ENCODE assay signal across 33 cellular contexts in the genomic region with DNA sequence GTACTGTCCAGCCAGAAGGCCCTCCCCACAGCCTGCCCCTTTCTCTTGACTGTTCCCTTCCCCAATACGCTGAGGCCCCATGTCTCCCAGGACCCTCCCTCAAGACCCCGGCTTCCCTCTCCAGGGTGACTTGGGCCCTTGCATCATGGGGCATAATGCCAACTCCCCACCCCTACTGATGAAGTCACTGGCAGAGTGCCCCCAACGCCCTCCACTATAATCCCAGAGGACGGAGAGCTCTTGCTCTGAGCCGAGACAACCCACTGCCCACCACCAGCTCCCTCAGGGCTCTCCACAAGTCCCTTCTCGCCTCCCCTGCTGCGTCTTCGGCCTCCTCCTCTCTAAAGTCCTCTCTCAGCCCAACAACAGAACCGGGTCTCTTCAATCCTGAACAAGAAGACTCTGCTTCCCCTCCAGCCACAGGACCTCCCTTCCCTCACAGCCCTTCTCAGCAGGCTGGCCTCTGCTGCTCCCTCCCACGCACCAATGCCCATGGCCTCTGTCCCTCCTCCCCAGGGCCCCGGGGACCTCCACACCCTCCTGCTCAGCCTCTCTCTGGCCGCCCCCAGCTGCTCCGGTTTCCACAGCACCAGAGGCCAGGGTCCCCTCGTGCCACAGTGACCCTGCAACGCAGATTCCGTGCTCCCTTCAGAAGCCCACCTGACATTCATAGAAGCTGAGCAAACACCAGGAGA. TPM values are rescaled to one million over a fixed set of nuclear protein-coding genes. Genes with fewer than 3 reads are reported as not detected.
DNase-seq lines count a peak whose midpoint lies in the region; ATAC-seq and TF ChIP-seq lines count a peak whose summit lies in the region.
"Had no signal": no experiment of that assay in that cellular context is flagged by ENCODE, and none has a peak within 500 bp of the region (broad histone marks: within the 10 kb centered on the region; RNA-seq: fewer than 3 reads in every experiment).

No MANE protein-coding gene starts in this region.

- peaks cover 2% of the 10 kb centered on the region for H3K36me3 Mint-ChIP-seq in chondrocyte (ENCODE audit: low read depth)
- H3K36me3 Mint-ChIP-seq: activated naive CD8-positive, alpha-beta T cell treated with anti-CD3 and anti-CD28 coated beads for 36 hours; IgD-negative memory B cell; neural progenitor cell; T-cell had no signal

- TF ChIP-seq POLR2A in suprapubic skin (IDR thresholded peaks at IDR 0.05) = no peak

- no peak overlapping the region for H3K27ac ChIP-seq in suprapubic skin
- H3K27ac ChIP-seq: ascending aorta, cardiac muscle cell, lower lobe of right lung, neural progenitor cell, transverse colon had no signal

- peak; percentile 43 for DNase-seq in activated effector memory CD4-positive, alpha-beta T cell treated with anti-CD3 and anti-CD28 coated beads, Interleukin-2, amount 50 U/mL, for 16 hours
- no peak for DNase-seq in activated effector memory CD4-positive, alpha-beta T cell treated with Interleukin-2 at 50 U/mL for 16 hours
- DNase-seq in chondrocyte (ENCODE audit: low spot score) (peak; percentile 75), mucosa of descending colon (peak in 2 of 3 donors; percentile 11 to 27), suprapubic skin (ENCODE audit: low spot score in 2 of 2) (peak; percentile 60 to 79), D341Med (ENCODE audit: low spot score) (no peak)
- DNase-seq: 8988T; activated CD4-positive, alpha-beta T cell treated with anti-CD3 and anti-CD28 coated beads, Interleukin-2, amount 10 ng/mL, durations not matched to agents 24 days and 14 days; activated gamma-delta T cell; activated naive CD8-positive, alpha-beta T cell treated with anti-CD3 and anti-CD28 coated beads for 36 hours; activated T-cell treated with anti-CD3 and anti-CD28 coated beads, Interleukin-2, amount 50 U/mL, for 1 hour; cortex of kidney; DMS79; effector memory CD8-positive, alpha-beta T cell; erythroblast; H9; lower lobe of right lung; NCI-H1105; NCI-H187; NCI-H2171 treated with DMSO at 0.1 percent for 48 hours; NCI-H510A treated with DMSO at 0.1 percent for 48 hours; stimulated activated CD4-positive, alpha-beta T cell treated with anti-CD3 and anti-CD28 coated beads, Interleukin-15, amount 100 ng/mL, for 24 hours; stimulated activated CD4-positive, alpha-beta T cell treated with anti-CD3 and anti-CD28 coated beads, Interleukin-4, amount 100 ng/mL, for 4 hours; T-cell; transverse colon had no signal

- 77% methylated on average over 15 of the region's 16 CpGs for WGBS in suprapubic skin

- H3K27me3 Mint-ChIP-seq in chondrocyte (ENCODE audit: low read depth) = no peaks in the 10 kb centered on the region
- H3K27me3 Mint-ChIP-seq: activated CD4-positive, alpha-beta T cell treated with anti-CD3 and anti-CD28 coated beads, Interleukin-2, amount 10 ng/mL, durations not matched to agents 24 days and 14 days; activated naive CD8-positive, alpha-beta T cell treated with anti-CD3 and anti-CD28 coated beads for 36 hours had no signal

- no peak overlapping the region for H3K4me3 Mint-ChIP-seq in chondrocyte (ENCODE audit: unreplicated experiment)
- H3K4me3 Mint-ChIP-seq: activated CD4-positive, alpha-beta T cell treated with anti-CD3 and anti-CD28 coated beads, Interleukin-2, amount 10 ng/mL, durations not matched to agents 24 days and 14 days; activated naive CD8-positive, alpha-beta T cell treated with anti-CD3 and anti-CD28 coated beads for 36 hours; effector memory CD8-positive, alpha-beta T cell; H9; IgD-negative memory B cell; neural progenitor cell; T-cell had no signal

- TF ChIP-seq EP300 in suprapubic skin (IDR thresholded peaks at IDR 0.05) = no peak

- H3K36me3 ChIP-seq in mucosa of descending colon (ENCODE audit: low read depth) (no peaks in the 10 kb centered on the region), suprapubic skin (no peaks in the 10 kb centered on the region)
- H3K36me3 ChIP-seq: ascending aorta, cardiac muscle cell, lower lobe of right lung, neural progenitor cell, transverse colon had no signal

- H3K27me3 ChIP-seq in suprapubic skin = no peaks in the 10 kb centered on the region
- H3K27me3 ChIP-seq: ascending aorta, cardiac muscle cell, neural progenitor cell, transverse colon had no signal

- H3K27ac Mint-ChIP-seq in chondrocyte (ENCODE audit: unreplicated experiment) = no peak overlapping the region
- H3K27ac Mint-ChIP-seq: activated CD4-positive, alpha-beta T cell treated with anti-CD3 and anti-CD28 coated beads, Interleukin-2, amount 10 ng/mL, durations not matched to agents 24 days and 14 days; activated naive CD8-positive, alpha-beta T cell treated with anti-CD3 and anti-CD28 coated beads for 36 hours; effector memory CD8-positive, alpha-beta T cell; IgD-negative memory B cell; neural progenitor cell; T-cell had no signal

- no peak for TF ChIP-seq CTCF in chondrocyte (IDR thresholded peaks at IDR 0.05)
- TF ChIP-seq CTCF in mucosa of descending colon (IDR thresholded peaks at IDR 0.05) = no peak
- TF ChIP-seq CTCF in suprapubic skin (IDR thresholded peaks at IDR 0.05) = no peak

- H3K4me1 ChIP-seq in mucosa of descending colon (ENCODE audit: low read depth) (no peaks in the 10 kb centered on the region), suprapubic skin (peaks cover 24% of the 10 kb centered on the region)
- H3K4me1 ChIP-seq: lower lobe of right lung had no signal

- H3K4me1 Mint-ChIP-seq in chondrocyte (ENCODE audit: low read depth) = peaks cover 17% of the 10 kb centered on the region
- H3K4me1 Mint-ChIP-seq: activated CD4-positive, alpha-beta T cell treated with anti-CD3 and anti-CD28 coated beads, Interleukin-2, amount 10 ng/mL, durations not matched to agents 24 days and 14 days; activated naive CD8-positive, alpha-beta T cell treated with anti-CD3 and anti-CD28 coated beads for 36 hours; IgD-negative memory B cell; T-cell had no signal

- H3K4me3 ChIP-seq in mucosa of descending colon (no peak overlapping the region), suprapubic skin (no peak overlapping the region)
- H3K4me3 ChIP-seq: ascending aorta, cardiac muscle cell, lower lobe of right lung, neural progenitor cell, transverse colon had no signal

- no peak for ATAC-seq in mucosa of descending colon
- no peak for ATAC-seq in HG03521 (IDR thresholded peaks at IDR 0.05; ENCODE audit: unreplicated experiment)
- ATAC-seq in GM18519 (IDR thresholded peaks at IDR 0.05; ENCODE audit: low FRiP score, unreplicated experiment) = no peak
- ATAC-seq: effector memory CD8-positive, alpha-beta T cell; lower lobe of right lung; T-cell had no signal

- H3K9me3 Mint-ChIP-seq in chondrocyte (ENCODE audit: low read depth) = peaks cover 10% of the 10 kb centered on the region
- H3K9me3 Mint-ChIP-seq: activated CD4-positive, alpha-beta T cell treated with anti-CD3 and anti-CD28 coated beads, Interleukin-2, amount 10 ng/mL, durations not matched to agents 24 days and 14 days had no signal

- H3K9me3 ChIP-seq in mucosa of descending colon (no peaks in the 10 kb centered on the region), suprapubic skin (no peaks in the 10 kb centered on the region)
- H3K9me3 ChIP-seq: ascending aorta, lower lobe of right lung, transverse colon had no signal

- intact Hi-C loops in mucosa of descending colon (cut with DNase I, micrococcal nuclease) = no loop called here

RNA-seq across cellular contexts. Expression of a gene that starts 47.6 kb away (rescaled TPM):
- total RNA-seq in chondrocyte = 17.9 to 93.2 TPM (median 91.2 TPM) in 3 replicates
- 1 to 10 TPM; 1.3 to 9.2 (median 7.3) TPM for total RNA-seq in mucosa of descending colon
- total RNA-seq in suprapubic skin = 1 to 10 TPM; 3.1 to 5.5 (median 4.3) TPM
- total RNA-seq: activated CD4-positive, alpha-beta T cell treated with anti-CD3 and anti-CD28 coated beads, Interleukin-2, amount 10 ng/mL, durations not matched to agents 24 days and 14 days; activated CD8-positive, alpha-beta memory T cell treated with anti-CD3 and anti-CD28 coated beads for 36 hours; activated naive CD8-positive, alpha-beta T cell treated with anti-CD3 and anti-CD28 coated beads for 36 hours; SK-MEL-5 had no signal

Comparison
In these comparisons a context has a peak if more than half of its experiments do, and no peak if none do; other contexts are left out.
1. DNase-seq: peak in activated effector memory CD4-positive, alpha-beta T cell treated with anti-CD3 and anti-CD28 coated beads, Interleukin-2, amount 50 U/mL, for 16 hours (single experiment), chondrocyte (single experiment), mucosa of descending colon (2 of 3) and suprapubic skin (2 of 2); none in activated effector memory CD4-positive, alpha-beta T cell treated with Interleukin-2 at 50 U/mL for 16 hours (single experiment) and D341Med (single experiment).